In the genomic region with DNA sequence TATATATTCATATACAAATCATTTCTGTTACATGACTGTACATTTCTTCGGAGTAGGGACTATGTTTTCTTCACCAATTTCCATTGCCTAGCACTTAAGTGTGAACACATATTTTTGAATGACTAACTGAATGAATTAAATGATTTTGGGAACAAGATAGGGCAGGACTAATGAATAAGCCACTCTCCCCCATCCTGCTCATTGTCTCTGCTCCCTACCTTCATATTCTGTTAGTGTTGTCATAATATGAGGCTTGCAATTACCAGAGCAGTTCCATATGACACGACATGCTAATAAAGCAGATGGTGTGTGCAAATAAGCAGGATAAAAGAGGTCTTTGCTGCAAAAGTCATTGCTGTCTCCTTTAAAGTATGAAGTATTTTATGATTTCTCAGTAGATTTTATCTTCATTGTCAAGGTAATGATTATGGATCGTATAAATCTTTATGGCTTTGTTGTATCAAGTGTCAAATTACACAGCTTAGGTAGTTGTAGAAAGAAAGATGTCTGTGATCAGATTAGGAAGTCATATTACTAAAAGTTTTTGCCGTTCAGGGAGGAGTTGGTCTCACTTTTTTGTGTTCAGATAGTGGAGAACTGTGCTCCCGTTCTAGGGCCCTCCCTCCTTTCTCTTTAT, we compare ENCODE assay signal across 20 cellular contexts.
DNase-seq lines count a peak whose midpoint lies in the region; ATAC-seq lines count a peak whose summit lies in the region.
"Had no signal": no experiment of that assay in that cellular context is flagged by ENCODE, and none has a peak within 500 bp of the region (broad histone marks: within the 10 kb centered on the region; RNA-seq: fewer than 3 reads in every experiment).

No MANE protein-coding gene starts in this region.

- no peak for ATAC-seq in HG02678 (IDR thresholded peaks at IDR 0.05; ENCODE audit: unreplicated experiment)
- ATAC-seq in HG03460 (IDR thresholded peaks at IDR 0.05; ENCODE audit: unreplicated experiment): no peak
- ATAC-seq: gastrocnemius medialis, T-helper 17 cell had no signal

- peak; percentile 72 for DNase-seq in DMS 273 (lab: John Stamatoyannopoulos, UW; ENCODE audit: unreplicated experiment)
- peak in 2 of 3 experiments; percentile 12 to 67 for DNase-seq in NCI-H1417 (lab: John Stamatoyannopoulos, UW)
- DNase-seq in NCI-H748 treated with DMSO at 0.1 percent for 48 hours (lab: John Stamatoyannopoulos, UW): peak; percentile 29
- peak; percentile 20 for DNase-seq in epithelial cell of prostate (ENCODE audit: low read depth, low spot score)
- no peak for DNase-seq in activated T-cell treated with anti-CD3 and anti-CD28 coated beads for 4 hours
- no peak for DNase-seq in globus pallidus (ENCODE audit: low spot score)
- DNase-seq: activated CD4-positive, alpha-beta T cell treated with anti-CD3 and anti-CD28 coated beads, Interleukin-2, amount 10 ng/mL, durations not matched to agents 24 days and 14 days; activated naive CD4-positive, alpha-beta T cell treated with anti-CD3 and anti-CD28 coated beads, Interleukin-2, amount 50 U/mL, for 16 hours; gastrocnemius medialis; NCI-H1930; NCI-H510A; nucleus accumbens; small intestine; stimulated activated CD4-positive, alpha-beta T cell treated with anti-CD3 and anti-CD28 coated beads, Interleukin-2, amount 100 ng/mL, for 48 hours; stimulated activated naive CD4-positive, alpha-beta T cell treated with Interleukin-2 at 50 U/mL for 16 hours; T-helper 17 cell had no signal

- peak overlapping the region; percentile 7 for H3K27ac ChIP-seq in epithelial cell of prostate
- H3K27ac ChIP-seq: C4-2B, gastrocnemius medialis, thoracic aorta had no signal

Comparison
In these comparisons a context has a peak if more than half of its experiments do, and no peak if none do; other contexts are left out.
1. DNase-seq: peak in DMS 273 (single experiment), NCI-H1417 (2 of 3), NCI-H748 treated with DMSO at 0.1 percent for 48 hours (single experiment) and epithelial cell of prostate (single experiment); none in activated T-cell treated with anti-CD3 and anti-CD28 coated beads for 4 hours (single experiment) and globus pallidus (single experiment).